Comparison of ENCODE assay signal across 8 cellular contexts in the genomic region with DNA sequence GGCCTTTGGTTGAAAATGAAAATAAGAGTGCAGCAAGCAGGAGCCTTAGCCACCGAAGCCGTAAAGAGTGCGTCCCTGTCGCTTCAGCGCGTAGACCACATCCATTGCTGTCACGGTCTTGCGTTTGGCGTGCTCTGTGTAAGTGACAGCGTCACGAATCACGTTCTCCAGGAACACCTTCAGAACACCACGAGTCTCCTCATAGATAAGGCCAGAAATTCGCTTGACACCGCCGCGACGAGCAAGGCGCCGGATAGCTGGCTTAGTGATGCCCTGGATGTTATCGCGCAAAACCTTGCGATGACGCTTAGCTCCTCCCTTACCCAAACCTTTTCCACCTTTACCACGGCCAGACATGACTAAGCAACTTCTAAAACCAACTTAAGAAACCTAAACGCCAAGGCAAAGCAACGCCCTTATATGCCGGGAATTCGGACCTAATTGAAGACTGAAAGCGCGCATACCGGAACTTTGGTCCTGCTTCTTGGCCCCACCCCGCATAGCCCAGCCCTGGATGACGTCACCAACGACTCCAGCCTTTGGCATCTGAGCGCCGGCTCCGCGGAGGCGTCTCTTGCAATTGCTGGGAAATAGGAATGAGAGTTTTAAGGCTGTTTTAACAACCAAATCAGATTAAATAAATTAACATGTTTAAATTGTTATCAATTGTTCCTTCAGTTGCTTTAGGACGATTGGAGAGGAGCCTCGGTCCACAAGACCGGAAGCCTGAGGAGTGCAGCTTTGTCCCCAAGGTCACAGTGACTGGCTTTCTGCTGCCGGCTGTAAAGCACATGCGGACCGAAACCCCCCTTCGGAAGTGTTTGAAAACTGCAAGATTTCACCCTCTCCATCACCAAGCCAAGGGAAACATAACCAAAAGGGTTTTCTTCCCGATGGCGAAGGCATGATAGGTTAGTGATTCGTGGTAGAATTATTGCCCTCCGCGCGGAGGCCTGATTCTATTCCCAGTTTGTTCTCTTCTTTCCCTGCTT.
DNase-seq lines count a peak whose midpoint lies in the region; ATAC-seq, FAIRE-seq and TF ChIP-seq lines count a peak whose summit lies in the region.

No MANE protein-coding gene starts in this region.

- peak overlapping the region; percentile 43 for H3K4me3 ChIP-seq in RWPE2 (ENCODE audit: severe bottlenecking)
- H3K4me3 ChIP-seq in fibroblast of pulmonary artery (replicated peaks; ENCODE audit: low read depth, low read length), result peak overlapping the region; percentile 83

- H3K27me3 Mint-ChIP-seq in natural killer cell treated with Interleukin-12 subunit alpha and Interleukin-12 subunit beta and Interleukin-15 and Interleukin-18, amount 100 ng/mL, for 72 hours, result peaks cover 3 to 7% of the 10 kb centered on the region in 2 donors

- ATAC-seq in RWPE2 (ENCODE audit: low read depth), result peak; percentile 79
- peak; percentile 88 to 92 for ATAC-seq in natural killer cell treated with Interleukin-12 subunit alpha and Interleukin-12 subunit beta and Interleukin-15 and Interleukin-18, amount 100 ng/mL, for 72 hours

- peaks cover 37 to 41% of the 10 kb centered on the region in 2 donors for H3K4me1 Mint-ChIP-seq in natural killer cell treated with Interleukin-12 subunit alpha and Interleukin-12 subunit beta and Interleukin-15 and Interleukin-18, amount 100 ng/mL, for 72 hours (ENCODE audit: low read depth in 2 of 2)

- peak overlapping the region; percentile 96 to 100 for H3K27ac Mint-ChIP-seq in natural killer cell treated with Interleukin-12 subunit alpha and Interleukin-12 subunit beta and Interleukin-15 and Interleukin-18, amount 100 ng/mL, for 72 hours

- peaks cover 7% of the 10 kb centered on the region for H3K36me3 Mint-ChIP-seq in natural killer cell treated with Interleukin-12 subunit alpha and Interleukin-12 subunit beta and Interleukin-15 and Interleukin-18, amount 100 ng/mL, for 72 hours

- H3K9me3 Mint-ChIP-seq in natural killer cell treated with Interleukin-12 subunit alpha and Interleukin-12 subunit beta and Interleukin-15 and Interleukin-18, amount 100 ng/mL, for 72 hours, result peaks cover 3% of the 10 kb centered on the region

- no peaks in the 10 kb centered on the region for H3K36me3 ChIP-seq in RWPE2 (ENCODE audit: low read depth)

- H3K9me3 ChIP-seq in RWPE2 (ENCODE audit: severe bottlenecking), result no peaks in the 10 kb centered on the region

- peak; percentile 96 for TF ChIP-seq POLR2A in H54 (IDR thresholded peaks at IDR 0.05; ENCODE audit: low read depth, low read length)

- H3K27me3 ChIP-seq in RWPE2 (ENCODE audit: insufficient read depth, poor library complexity, severe bottlenecking), result no peaks in the 10 kb centered on the region

- DNase-seq in EL, result peak; percentile 100
- peak; percentile 69 for DNase-seq in H54 (ENCODE audit: insufficient read length, low spot score)
- DNase-seq in LoVo (ENCODE audit: low spot score), result peak; percentile 97
- DNase-seq in RWPE2 (ENCODE audit: low spot score), result peak; percentile 98
- peak; percentile 88 for DNase-seq in activated effector memory CD4-positive, alpha-beta T cell treated with Interleukin-2 at 50 U/mL for 16 hours
- peak; percentile 99 for DNase-seq in fibroblast of pulmonary artery (ENCODE audit: low read depth)
- DNase-seq in natural killer cell treated with Interleukin-12 subunit alpha and Interleukin-12 subunit beta and Interleukin-15 and Interleukin-18, amount 100 ng/mL, for 72 hours (ENCODE audit: low spot score), result peak; percentile 95
- peak; percentile 91 for DNase-seq in stimulated activated naive CD4-positive, alpha-beta T cell treated with Interleukin-2 at 50 U/mL for 16 hours (lab: John Stamatoyannopoulos, UW)

- FAIRE-seq in H54 (lab: Jason Lieb, UNC), result peak; percentile 80

- TF ChIP-seq CTCF in RWPE2 (IDR thresholded peaks at IDR 0.05; ENCODE audit: poor library complexity, severe bottlenecking) (no peak), fibroblast of pulmonary artery (IDR thresholded peaks at IDR 0.05; ENCODE audit: low read length, missing control alignments) (no peak)

- peak overlapping the region; percentile 87 for H3K4me3 Mint-ChIP-seq in natural killer cell treated with Interleukin-12 subunit alpha and Interleukin-12 subunit beta and Interleukin-15 and Interleukin-18, amount 100 ng/mL, for 72 hours

- H3K27ac ChIP-seq in RWPE2 (ENCODE audit: poor library complexity, severe bottlenecking), result peak overlapping the region; percentile 79

- H3K4me1 ChIP-seq in RWPE2 (ENCODE audit: insufficient read depth, poor library complexity, severe bottlenecking), result no peaks in the 10 kb centered on the region

Comparison
In these comparisons a context has a peak if more than half of its experiments do, and no peak if none do; other contexts are left out.
1. Peak in every context shown above with its lines: DNase-seq, ATAC-seq, H3K4me3 ChIP-seq and H3K27ac ChIP-seq.